8 cellular contexts compared by ENCODE assay signal in genomic region chr1:168386949-168387586, GRCh38.
A peak's percentile ranks its signal among the peaks of the same experiment; 100 is the strongest.
DNase-seq lines count a peak whose midpoint lies in the region; ATAC-seq and TF ChIP-seq lines count a peak whose summit lies in the region.

No MANE protein-coding gene starts in this region.

- no peak overlapping the region for H3K4me3 ChIP-seq in A673 (ENCODE audit: low read depth, low read length, poor library complexity, severe bottlenecking)

- no peak for TF ChIP-seq CTCF in A673 (conservative IDR thresholded peaks at IDR 0.05; ENCODE audit: low read depth, low read length)

- peaks cover 13% of the 10 kb centered on the region for H3K4me1 Mint-ChIP-seq in activated naive CD4-positive, alpha-beta T cell treated with anti-CD3 and anti-CD28 coated beads, Interleukin-2, amount 50 U/mL, for 24 hours

- no peaks in the 10 kb centered on the region for H3K9me3 ChIP-seq in A673 (ENCODE audit: low read depth, low read length, poor library complexity, severe bottlenecking)

- no peaks in the 10 kb centered on the region for H3K27me3 ChIP-seq in A673 (replicated peaks; ENCODE audit: insufficient read depth, low read depth, low read length, poor library complexity)

- H3K36me3 ChIP-seq in A673 (ENCODE audit: insufficient read depth, low read length, poor library complexity, severe bottlenecking), result no peaks in the 10 kb centered on the region

- ATAC-seq in GM18868 (IDR thresholded peaks at IDR 0.05; ENCODE audit: unreplicated experiment), result peak; percentile 70
- no peak for ATAC-seq in GM21515 (IDR thresholded peaks at IDR 0.05; ENCODE audit: unreplicated experiment)

- H3K27ac Mint-ChIP-seq in activated naive CD4-positive, alpha-beta T cell treated with anti-CD3 and anti-CD28 coated beads, Interleukin-2, amount 50 U/mL, for 24 hours, result peak overlapping the region; percentile 44

- no peaks in the 10 kb centered on the region for H3K27me3 Mint-ChIP-seq in activated naive CD4-positive, alpha-beta T cell treated with anti-CD3 and anti-CD28 coated beads, Interleukin-2, amount 50 U/mL, for 24 hours

- no peak overlapping the region for H3K27ac ChIP-seq in A673 (ENCODE audit: low read depth, low read length, poor library complexity, severe bottlenecking)

- no peaks in the 10 kb centered on the region for H3K9me3 Mint-ChIP-seq in activated naive CD4-positive, alpha-beta T cell treated with anti-CD3 and anti-CD28 coated beads, Interleukin-2, amount 50 U/mL, for 24 hours

- H3K4me3 Mint-ChIP-seq in activated naive CD4-positive, alpha-beta T cell treated with anti-CD3 and anti-CD28 coated beads, Interleukin-2, amount 50 U/mL, for 24 hours, result peak overlapping the region; percentile 68

- DNase-seq in SHP77 treated with DMSO at 0.1 percent for 48 hours (lab: John Stamatoyannopoulos, UW) (peak; percentile 49), iPS-NIHi7 (ENCODE audit: extremely low spot score) (peak; percentile 84), A673 (ENCODE audit: low spot score) (no peak), foreskin melanocyte (no peak)
- DNase-seq in stimulated activated CD4-positive, alpha-beta T cell treated with anti-CD3 and anti-CD28 coated beads, Interleukin-2, amount 100 ng/mL, for 4 hours (ENCODE audit: low read depth), result peak; percentile 81

- intact Hi-C loops in A673 (cut with micrococcal nuclease; ENCODE audit: unreplicated experiment), result no loop called here

- no peaks in the 10 kb centered on the region for H3K4me1 ChIP-seq in A673 (ENCODE audit: insufficient read depth, low read length, poor library complexity, severe bottlenecking)

- CTCF ChIA-PET in A673 (lab: Charles Lee), result no interaction called here

- POLR2A ChIA-PET in A673 (lab: Charles Lee; ENCODE audit: low non-redundant PET), result no interaction called here

- H3K36me3 Mint-ChIP-seq in activated naive CD4-positive, alpha-beta T cell treated with anti-CD3 and anti-CD28 coated beads, Interleukin-2, amount 50 U/mL, for 24 hours, result no peaks in the 10 kb centered on the region

- BruUV-seq in A673 (replicated peaks; lab: Mats Ljungman, UMichigan), result no TSS peak

Comparison
In these comparisons a context has a peak if more than half of its experiments do, and no peak if none do; other contexts are left out.
1. DNase-seq: peak in SHP77 treated with DMSO at 0.1 percent for 48 hours (single experiment), iPS-NIHi7 (single experiment) and stimulated activated CD4-positive, alpha-beta T cell treated with anti-CD3 and anti-CD28 coated beads, Interleukin-2, amount 100 ng/mL, for 4 hours (single experiment); none in A673 (single experiment) and foreskin melanocyte (single experiment).